ENCODE assay signal across 16 cellular contexts in the genomic region with DNA sequence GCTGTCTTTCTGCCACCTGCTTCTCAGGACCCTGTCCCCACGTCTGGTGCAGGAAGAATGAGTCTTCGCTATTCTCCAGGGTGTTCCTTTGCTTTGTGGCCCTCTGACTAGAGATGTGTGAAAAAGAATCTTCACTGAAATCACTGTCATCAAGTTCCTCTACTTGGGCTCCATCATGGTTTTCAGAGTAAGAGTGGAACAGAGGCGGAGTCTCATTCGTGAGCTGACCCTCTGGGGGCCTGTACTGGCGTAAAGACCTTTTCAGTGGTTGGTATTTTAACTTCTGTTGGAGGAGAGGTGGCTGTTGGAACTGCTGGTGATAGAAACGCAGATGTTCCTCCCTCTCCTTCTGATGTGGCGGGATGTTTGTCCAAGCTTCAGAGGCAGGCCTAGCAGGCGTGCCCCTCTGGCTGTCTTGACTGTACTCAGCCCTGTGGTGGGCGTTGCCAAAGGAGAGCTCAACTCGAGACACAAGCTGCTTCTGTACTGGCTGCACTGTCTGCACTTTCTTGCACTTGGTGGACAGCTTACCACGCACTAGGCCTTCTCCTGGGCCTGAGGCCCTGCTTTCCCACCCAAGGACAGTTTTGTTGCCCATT.
DNase-seq lines count a peak whose midpoint lies in the region; ATAC-seq, FAIRE-seq and TF ChIP-seq lines count a peak whose summit lies in the region.
"Had no signal": no experiment of that assay in that cellular context is flagged by ENCODE, and none has a peak within 500 bp of the region (broad histone marks: within the 10 kb centered on the region; RNA-seq: fewer than 3 reads in every experiment).

No MANE protein-coding gene starts in this region.

- no peak overlapping the region for H2AFZ ChIP-seq in DND-41 (ENCODE audit: low read depth, low read length)

- peak; percentile 78 for DNase-seq in DND-41
- DNase-seq in activated naive CD8-positive, alpha-beta T cell treated with anti-CD3 and anti-CD28 coated beads for 36 hours: peak; percentile 18
- DNase-seq in neural crest cell (ENCODE audit: low read depth, low spot score): no peak
- DNase-seq in KG1 (lab: John Stamatoyannopoulos, UW): no peak
- no peak for DNase-seq in H54 (ENCODE audit: insufficient read length, low spot score)
- no peak for DNase-seq in glomerular visceral epithelial cell (ENCODE audit: extremely low spot score)
- DNase-seq: activated CD8-positive, alpha-beta memory T cell treated with anti-CD3 and anti-CD28 coated beads for 24 hours; DMS79; mesendoderm; MV-4-11; NCI-H2171 treated with DMSO at 0.1 percent for 48 hours; uterus had no signal

- no peak for TF ChIP-seq POLR2A in H54 (IDR thresholded peaks at IDR 0.05; ENCODE audit: low read depth, low read length)

- H3K4me3 Mint-ChIP-seq in activated naive CD8-positive, alpha-beta T cell treated with anti-CD3 and anti-CD28 coated beads for 36 hours: no peak overlapping the region
- H3K4me3 Mint-ChIP-seq in neural crest cell: no peak overlapping the region
- H3K4me3 Mint-ChIP-seq: central memory CD8-positive, alpha-beta T cell had no signal

- H3K4me1 Mint-ChIP-seq in activated naive CD8-positive, alpha-beta T cell treated with anti-CD3 and anti-CD28 coated beads for 36 hours: peaks cover 19% of the 10 kb centered on the region
- no peaks in the 10 kb centered on the region for H3K4me1 Mint-ChIP-seq in neural crest cell
- H3K4me1 Mint-ChIP-seq: central memory CD8-positive, alpha-beta T cell had no signal

- H3K27ac ChIP-seq in BLaER1: peak overlapping the region; percentile 94
- H3K27ac ChIP-seq in DND-41 (ENCODE audit: low read length): peak overlapping the region; percentile 48
- H3K27ac ChIP-seq: neutrophil had no signal

- no peak for FAIRE-seq in H54 (lab: Jason Lieb, UNC)

- H3K27ac Mint-ChIP-seq in activated naive CD8-positive, alpha-beta T cell treated with anti-CD3 and anti-CD28 coated beads for 36 hours: peak overlapping the region; percentile 75
- H3K27ac Mint-ChIP-seq in neural crest cell (ENCODE audit: unreplicated experiment): peak overlapping the region; percentile 62

- no peaks in the 10 kb centered on the region for H3K9me3 Mint-ChIP-seq in activated naive CD8-positive, alpha-beta T cell treated with anti-CD3 and anti-CD28 coated beads for 36 hours
- no peaks in the 10 kb centered on the region for H3K9me3 Mint-ChIP-seq in neural crest cell
- H3K9me3 Mint-ChIP-seq: central memory CD8-positive, alpha-beta T cell had no signal

- peaks cover 24% of the 10 kb centered on the region for H3K36me3 Mint-ChIP-seq in activated naive CD8-positive, alpha-beta T cell treated with anti-CD3 and anti-CD28 coated beads for 36 hours
- peaks cover 5% of the 10 kb centered on the region for H3K36me3 Mint-ChIP-seq in neural crest cell (ENCODE audit: low read depth)

- H3K9ac ChIP-seq in BLaER1 (peak overlapping the region; percentile 74), DND-41 (ENCODE audit: low read depth, low read length) (no peak overlapping the region; the same call in 1 of the 2 replicates)

- H3K27me3 ChIP-seq in BLaER1: no peaks in the 10 kb centered on the region
- H3K27me3 ChIP-seq in DND-41 (ENCODE audit: insufficient read depth, low read length, poor library complexity): no peaks in the 10 kb centered on the region
- H3K27me3 ChIP-seq: neutrophil, uterus had no signal

- H3K4me1 ChIP-seq in BLaER1 (peaks cover 92% of the 10 kb centered on the region), DND-41 (ENCODE audit: insufficient read depth, low read length) (peaks cover 30% of the 10 kb centered on the region)

- ATAC-seq in DND-41 (ENCODE audit: insufficient read depth, low read depth) (peak; percentile 86), GM18868 (IDR thresholded peaks at IDR 0.05; ENCODE audit: unreplicated experiment) (no peak)

- H3K4me3 ChIP-seq in BLaER1 (peak overlapping the region; percentile 60), DND-41 (ENCODE audit: low read depth in 1 of 2, low read length in 2 of 2) (no peak overlapping the region)
- H3K4me3 ChIP-seq: uterus had no signal

- H3K79me2 ChIP-seq in DND-41 (ENCODE audit: insufficient read depth, low read length): no peaks in the 10 kb centered on the region

- no peaks in the 10 kb centered on the region for H3K27me3 Mint-ChIP-seq in activated naive CD8-positive, alpha-beta T cell treated with anti-CD3 and anti-CD28 coated beads for 36 hours
- no peaks in the 10 kb centered on the region for H3K27me3 Mint-ChIP-seq in neural crest cell (ENCODE audit: low read depth)
- H3K27me3 Mint-ChIP-seq: central memory CD8-positive, alpha-beta T cell had no signal

- TF ChIP-seq CTCF in DND-41 (IDR thresholded peaks at IDR 0.05; ENCODE audit: borderline replicate concordance, extremely low read depth, low read length, poor library complexity, severe bottlenecking): no peak
- TF ChIP-seq CTCF in neural crest cell (conservative IDR thresholded peaks at IDR 0.05): no peak

- H3K36me3 ChIP-seq in BLaER1 (peaks cover 56% of the 10 kb centered on the region), DND-41 (ENCODE audit: insufficient read depth, low read length) (peaks cover 81% of the 10 kb centered on the region)
- H3K36me3 ChIP-seq: uterus had no signal

- H3K9me3 ChIP-seq in BLaER1: no peaks in the 10 kb centered on the region
- no peaks in the 10 kb centered on the region for H3K9me3 ChIP-seq in DND-41 (ENCODE audit: insufficient read depth, low read length, severe bottlenecking)
- H3K9me3 ChIP-seq: neutrophil, uterus had no signal

- no peaks in the 10 kb centered on the region for H4K20me1 ChIP-seq in BLaER1
- H4K20me1 ChIP-seq in DND-41 (ENCODE audit: insufficient read depth, low read length): no peaks in the 10 kb centered on the region

- H3K4me2 ChIP-seq in BLaER1 (peak overlapping the region; percentile 99), DND-41 (ENCODE audit: insufficient read depth, low read length) (no peak overlapping the region)

Comparison
In these comparisons a context has a peak if more than half of its experiments do, and no peak if none do; other contexts are left out.
1. DNase-seq: peak in DND-41 (single experiment) and activated naive CD8-positive, alpha-beta T cell treated with anti-CD3 and anti-CD28 coated beads for 36 hours (single experiment); none in neural crest cell (single experiment), KG1 (single experiment), H54 (single experiment) and glomerular visceral epithelial cell (single experiment).